1 cellular context compared by ENCODE assay signal in genomic region chr17:63398680-63399079, GRCh38.
TF ChIP-seq lines count a peak whose summit lies in the region.

No MANE protein-coding gene starts in this region.

TF ChIP-seq in GM23338, 12 proteins besides CTCF, POLR2A, EP300 and RAD21 (continued from another document):
- TF ChIP-seq, protein P1, sequence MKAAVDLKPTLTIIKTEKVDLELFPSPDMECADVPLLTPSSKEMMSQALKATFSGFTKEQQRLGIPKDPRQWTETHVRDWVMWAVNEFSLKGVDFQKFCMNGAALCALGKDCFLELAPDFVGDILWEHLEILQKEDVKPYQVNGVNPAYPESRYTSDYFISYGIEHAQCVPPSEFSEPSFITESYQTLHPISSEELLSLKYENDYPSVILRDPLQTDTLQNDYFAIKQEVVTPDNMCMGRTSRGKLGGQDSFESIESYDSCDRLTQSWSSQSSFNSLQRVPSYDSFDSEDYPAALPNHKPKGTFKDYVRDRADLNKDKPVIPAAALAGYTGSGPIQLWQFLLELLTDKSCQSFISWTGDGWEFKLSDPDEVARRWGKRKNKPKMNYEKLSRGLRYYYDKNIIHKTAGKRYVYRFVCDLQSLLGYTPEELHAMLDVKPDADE (IDR thresholded peaks at IDR 0.05), result no peak
- TF ChIP-seq STAT1 (IDR thresholded peaks at IDR 0.05; ENCODE audit: unreplicated experiment), result no peak
